Comparison of ENCODE assay signal across 11 cellular contexts in the genomic region with DNA sequence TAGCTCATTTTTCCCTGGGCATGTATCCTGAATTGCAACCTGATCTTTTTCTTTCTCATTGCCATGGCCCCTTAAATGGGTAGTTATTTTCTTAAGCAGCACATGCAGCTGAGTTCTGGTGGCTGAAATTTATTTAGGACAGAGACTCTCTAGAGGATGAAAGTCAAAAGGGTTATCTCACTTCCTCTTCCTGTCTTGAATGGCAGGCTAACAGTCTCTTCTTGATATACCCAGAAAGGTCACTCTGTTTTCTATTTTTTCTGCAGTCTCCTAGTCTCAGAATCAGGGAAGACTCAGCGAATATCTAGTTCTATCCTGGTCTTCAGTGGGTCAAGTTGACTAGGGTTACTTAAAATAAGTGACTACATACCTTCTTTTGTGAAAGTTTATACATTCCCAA.
DNase-seq lines count a peak whose midpoint lies in the region; ATAC-seq and TF ChIP-seq lines count a peak whose summit lies in the region.
"Had no signal": no experiment of that assay in that cellular context is flagged by ENCODE, and none has a peak within 500 bp of the region (broad histone marks: within the 10 kb centered on the region; RNA-seq: fewer than 3 reads in every experiment).

No MANE protein-coding gene starts in this region.

- no peaks in the 10 kb centered on the region for H3K4me1 ChIP-seq in Peyer's patch

- no peak for DNase-seq in WTC11 (ENCODE audit: low spot score)
- no peak for DNase-seq in activated naive CD4-positive, alpha-beta T cell (lab: John Stamatoyannopoulos, UW)
- DNase-seq in Peyer's patch = no peak
- DNase-seq in foreskin fibroblast = no peak
- no peak for DNase-seq in NCI-H446 treated with DMSO at 0.1 percent for 48 hours (lab: John Stamatoyannopoulos, UW)
- DNase-seq: PC-9 had no signal

- POLR2A ChIA-PET in WTC11 (lab: Charles Lee) = interaction anchor here (0.7 kb wide), 1 partner anchor 14 kb away, joined by 4 read pairs; no protein-coding TSS in a partner anchor

- H3K27me3 Mint-ChIP-seq in WTC11 (ENCODE audit: low read depth) = no peaks in the 10 kb centered on the region
- H3K27me3 Mint-ChIP-seq: activated T-helper 17 cell treated with anti-CD3 and anti-CD28 coated beads, Interleukin-2, amount 50 U/mL, for 72 hours had no signal

- no peaks in the 10 kb centered on the region for H3K36me3 Mint-ChIP-seq in WTC11

- peak overlapping the region; percentile 51 for H3K27ac Mint-ChIP-seq in WTC11
- H3K27ac Mint-ChIP-seq: activated T-helper 17 cell treated with anti-CD3 and anti-CD28 coated beads, Interleukin-2, amount 50 U/mL, for 72 hours had no signal

- no peak overlapping the region for H3K4me3 Mint-ChIP-seq in WTC11
- H3K4me3 Mint-ChIP-seq: activated T-helper 17 cell treated with anti-CD3 and anti-CD28 coated beads, Interleukin-2, amount 50 U/mL, for 72 hours had no signal

- H3K9me3 Mint-ChIP-seq in WTC11 = no peaks in the 10 kb centered on the region

- ATAC-seq in GM18858 (IDR thresholded peaks at IDR 0.05; ENCODE audit: unreplicated experiment) = peak; percentile 98
- peak; percentile 61 for ATAC-seq in GM21619 (IDR thresholded peaks at IDR 0.05; ENCODE audit: unreplicated experiment)
- ATAC-seq in HG03196 (IDR thresholded peaks at IDR 0.05; ENCODE audit: unreplicated experiment) = peak; percentile 71
- no peak for ATAC-seq in WTC11
- ATAC-seq: activated T-helper 17 cell treated with anti-CD3 and anti-CD28 coated beads, Interleukin-2, amount 50 U/mL, for 72 hours had no signal

- CTCF ChIA-PET in WTC11 (lab: Charles Lee) = no interaction called here

- TF ChIP-seq POLR2A in Peyer's patch (IDR thresholded peaks at IDR 0.05) = no peak

- H3K4me3 ChIP-seq in Peyer's patch (no peak overlapping the region), foreskin fibroblast (ENCODE audit: low read depth in 1 of 2, low read length in 2 of 2) (no peak overlapping the region)
- H3K4me3 ChIP-seq: PC-9 had no signal

- peaks cover 44% of the 10 kb centered on the region for H3K4me1 Mint-ChIP-seq in WTC11
- H3K4me1 Mint-ChIP-seq: activated T-helper 17 cell treated with anti-CD3 and anti-CD28 coated beads, Interleukin-2, amount 50 U/mL, for 72 hours had no signal

- no peaks in the 10 kb centered on the region for H3K36me3 ChIP-seq in Peyer's patch

- no peaks in the 10 kb centered on the region for H3K9me3 ChIP-seq in Peyer's patch

- TF ChIP-seq CTCF in WTC11 (IDR thresholded peaks at IDR 0.05) (no peak), Peyer's patch (IDR thresholded peaks at IDR 0.05) (no peak), foreskin fibroblast (IDR thresholded peaks at IDR 0.05; ENCODE audit: low read depth, low read length) (no peak)

- H3K27me3 ChIP-seq in Peyer's patch = no peaks in the 10 kb centered on the region

- no peak overlapping the region for H3K27ac ChIP-seq in Peyer's patch
- H3K27ac ChIP-seq: PC-9, VCaP had no signal

TF ChIP-seq in WTC11, 78 proteins besides CTCF, POLR2A, EP300 and RAD21:
- TF ChIP-seq AFF4 (CRISPR knock-in tag; IDR thresholded peaks at IDR 0.05; ENCODE audit: borderline replicate concordance) (no peak), NR1H2 (CRISPR knock-in tag; IDR thresholded peaks at IDR 0.05) (no peak), OVOL2 (CRISPR knock-in tag; IDR thresholded peaks at IDR 0.05; ENCODE audit: borderline replicate concordance) (no peak), SMAD4 (CRISPR knock-in tag; IDR thresholded peaks at IDR 0.05) (no peak), TP53 (CRISPR knock-in tag; IDR thresholded peaks at IDR 0.05) (no peak), ATF3 (CRISPR knock-in tag; conservative IDR thresholded peaks at IDR 0.05) (no peak), JAZF1 (CRISPR knock-in tag; IDR thresholded peaks at IDR 0.05) (no peak), RELA (CRISPR knock-in tag; IDR thresholded peaks at IDR 0.05; ENCODE audit: borderline replicate concordance) (no peak), HMGA2 (CRISPR knock-in tag; IDR thresholded peaks at IDR 0.05) (no peak), ELF4 (CRISPR knock-in tag; IDR thresholded peaks at IDR 0.05; ENCODE audit: low read depth) (no peak), JUN (CRISPR knock-in tag; IDR thresholded peaks at IDR 0.05) (no peak)
- TF ChIP-seq, protein P1, sequence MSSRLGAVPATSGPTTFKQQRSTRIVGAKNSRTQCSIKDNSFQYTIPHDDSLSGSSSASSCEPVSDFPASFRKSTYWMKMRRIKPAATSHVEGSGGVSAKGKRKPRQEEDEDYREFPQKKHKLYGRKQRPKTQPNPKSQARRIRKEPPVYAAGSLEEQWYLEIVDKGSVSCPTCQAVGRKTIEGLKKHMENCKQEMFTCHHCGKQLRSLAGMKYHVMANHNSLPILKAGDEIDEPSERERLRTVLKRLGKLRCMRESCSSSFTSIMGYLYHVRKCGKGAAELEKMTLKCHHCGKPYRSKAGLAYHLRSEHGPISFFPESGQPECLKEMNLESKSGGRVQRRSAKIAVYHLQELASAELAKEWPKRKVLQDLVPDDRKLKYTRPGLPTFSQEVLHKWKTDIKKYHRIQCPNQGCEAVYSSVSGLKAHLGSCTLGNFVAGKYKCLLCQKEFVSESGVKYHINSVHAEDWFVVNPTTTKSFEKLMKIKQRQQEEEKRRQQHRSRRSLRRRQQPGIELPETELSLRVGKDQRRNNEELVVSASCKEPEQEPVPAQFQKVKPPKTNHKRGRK (CRISPR knock-in tag; IDR thresholded peaks at IDR 0.05; ENCODE audit: borderline replicate concordance) = no peak
- TF ChIP-seq, protein P2, sequence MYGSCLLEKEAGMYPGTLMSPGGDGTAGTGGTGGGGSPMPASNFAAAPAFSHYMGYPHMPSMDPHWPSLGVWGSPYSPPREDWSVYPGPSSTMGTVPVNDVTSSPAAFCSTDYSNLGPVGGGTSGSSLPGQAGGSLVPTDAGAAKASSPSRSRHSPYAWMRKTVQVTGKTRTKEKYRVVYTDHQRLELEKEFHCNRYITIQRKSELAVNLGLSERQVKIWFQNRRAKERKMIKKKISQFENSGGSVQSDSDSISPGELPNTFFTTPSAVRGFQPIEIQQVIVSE (CRISPR knock-in tag; IDR thresholded peaks at IDR 0.05; ENCODE audit: borderline replicate concordance) = no peak
